Comparison of ENCODE assay signal across 29 cellular contexts in genomic region chr3:168218600-168218999, GRCh38.
"Had no signal": no experiment of that assay in that cellular context is flagged by ENCODE, and none has a peak within 500 bp of the region (broad histone marks: within the 10 kb centered on the region; RNA-seq: fewer than 3 reads in every experiment).

No MANE protein-coding gene starts in this region.

- H2AFZ ChIP-seq: neural progenitor cell, parathyroid adenoma had no signal

- DNase-seq: natural killer cell; occipital lobe; ovary; posterior cingulate gyrus; psoas muscle; right cardiac atrium; right lobe of liver; sigmoid colon; small intestine; stimulated activated CD4-positive, alpha-beta T cell treated with anti-CD3 and anti-CD28 coated beads, Interleukin-15, amount 100 ng/mL, for 24 hours; stimulated activated CD4-positive, alpha-beta T cell treated with anti-CD3 and anti-CD28 coated beads, Interleukin-2, amount 100 ng/mL, for 24 hours; stimulated activated CD4-positive, alpha-beta T cell treated with anti-CD3 and anti-CD28 coated beads, Interleukin-4, amount 100 ng/mL, for 1 hour; stimulated activated CD4-positive, alpha-beta T cell treated with anti-CD3 and anti-CD28 coated beads, Interleukin-4, amount 100 ng/mL, for 4 hours; stimulated activated CD8-positive, alpha-beta memory T cell treated with anti-CD3 and anti-CD28 coated beads, Interleukin-4, amount 100 ng/mL, for 48 hours; stimulated activated naive CD4-positive, alpha-beta T cell; stimulated activated naive CD8-positive, alpha-beta T cell treated with anti-CD3 and anti-CD28 coated beads, Interleukin-15, amount 100 ng/mL, for 72 hours; stimulated activated naive CD8-positive, alpha-beta T cell treated with anti-CD3 and anti-CD28 coated beads, Interleukin-15, Interleukin-2, amounts not matched to agents 100 U/mL and 50 U/mL, for 24 hours; substantia nigra; testis; tibial artery; transverse colon had no signal

- H3K79me2 ChIP-seq: parathyroid adenoma had no signal

- H3K27me3 Mint-ChIP-seq: stimulated activated memory B cell treated with anti-CD40 and anti-IgM and Interleukin-4, amounts not matched to agents 10 μg/mL and 1 μg/mL and 100 μg/mL, for 72 hours; stimulated activated naive CD8-positive, alpha-beta T cell treated with anti-CD3 and anti-CD28 coated beads, Interleukin-15, amount 100 ng/mL, for 72 hours had no signal

- H3K4me2 ChIP-seq: neural progenitor cell had no signal

- H3K27ac Mint-ChIP-seq: natural killer cell; nephron; neural progenitor cell; progenitor cell of endocrine pancreas; stimulated activated memory B cell treated with anti-CD40 and anti-IgM and Interleukin-4, amounts not matched to agents 10 μg/mL and 1 μg/mL and 100 μg/mL, for 72 hours; stimulated activated naive CD8-positive, alpha-beta T cell treated with anti-CD3 and anti-CD28 coated beads, Interleukin-15, amount 100 ng/mL, for 72 hours; type B pancreatic cell had no signal

- H3K9me3 Mint-ChIP-seq: natural killer cell; nephron; neural progenitor cell; stimulated activated memory B cell treated with anti-CD40 and anti-IgM and Interleukin-4, amounts not matched to agents 10 μg/mL and 1 μg/mL and 100 μg/mL, for 72 hours; stimulated activated naive CD8-positive, alpha-beta T cell treated with anti-CD3 and anti-CD28 coated beads, Interleukin-15, amount 100 ng/mL, for 72 hours; type B pancreatic cell had no signal

- H3K36me3 ChIP-seq: neural progenitor cell, ovary, right lobe of liver, sigmoid colon, suprapubic skin, tibial artery, transverse colon, vagina had no signal

- H3K4me1 ChIP-seq: parathyroid adenoma, psoas muscle, right lobe of liver, sigmoid colon, suprapubic skin, testis, tibial artery, transverse colon, vagina had no signal

- H3K4me1 Mint-ChIP-seq: nephron; stimulated activated naive CD8-positive, alpha-beta T cell treated with anti-CD3 and anti-CD28 coated beads, Interleukin-15, amount 100 ng/mL, for 72 hours had no signal

- H3K36me3 Mint-ChIP-seq: natural killer cell; neural progenitor cell; stimulated activated memory B cell treated with anti-CD40 and anti-IgM and Interleukin-4, amounts not matched to agents 10 μg/mL and 1 μg/mL and 100 μg/mL, for 72 hours; type B pancreatic cell had no signal

- H3K27me3 ChIP-seq: neural progenitor cell, ovary, right lobe of liver, sigmoid colon, suprapubic skin, testis, tibial artery, transverse colon, vagina had no signal

- ATAC-seq: natural killer cell; psoas muscle; right cardiac atrium; right lobe of liver; stimulated activated memory B cell treated with anti-CD40 and anti-IgM and Interleukin-4, amounts not matched to agents 10 μg/mL and 1 μg/mL and 100 μg/mL, for 72 hours; stimulated activated naive CD8-positive, alpha-beta T cell treated with anti-CD3 and anti-CD28 coated beads, Interleukin-15, amount 100 ng/mL, for 72 hours; stimulated activated naive CD8-positive, alpha-beta T cell treated with anti-CD3 and anti-CD28 coated beads, Interleukin-15, Interleukin-2, amounts not matched to agents 100 U/mL and 50 U/mL, for 24 hours had no signal

- H3K27ac ChIP-seq: neural progenitor cell, ovary, parathyroid adenoma, psoas muscle, right lobe of liver, sigmoid colon, suprapubic skin, testis, tibial artery, transverse colon, vagina had no signal

- H3K9ac ChIP-seq: neural progenitor cell, parathyroid adenoma had no signal

- H3K9me3 ChIP-seq: ovary, psoas muscle, right lobe of liver, sigmoid colon, suprapubic skin, testis, tibial artery, transverse colon, vagina had no signal

- H3K4me3 ChIP-seq: neural progenitor cell, ovary, psoas muscle, right lobe of liver, sigmoid colon, suprapubic skin, testis, tibial artery, transverse colon, vagina had no signal

- H3K4me3 Mint-ChIP-seq: natural killer cell; nephron; neural progenitor cell; stimulated activated memory B cell treated with anti-CD40 and anti-IgM and Interleukin-4, amounts not matched to agents 10 μg/mL and 1 μg/mL and 100 μg/mL, for 72 hours; stimulated activated naive CD8-positive, alpha-beta T cell treated with anti-CD3 and anti-CD28 coated beads, Interleukin-15, amount 100 ng/mL, for 72 hours; type B pancreatic cell had no signal
